8 cellular contexts compared by ENCODE assay signal in genomic region chr15:40569139-40569953, GRCh38. TPM values are rescaled to one million over a fixed set of nuclear protein-coding genes. Genes with fewer than 3 reads are reported as not detected.
DNase-seq lines count a peak whose midpoint lies in the region; ATAC-seq and TF ChIP-seq lines count a peak whose summit lies in the region.

TSS of gene RPUSD2 (plus strand) at chr15:40569299. CDS start at chr15:40569338, 39 bp downstream.

- H3K36me3 ChIP-seq in aorta (ENCODE audit: control insufficient read depth in 1 of 2, insufficient read depth in 2 of 2, low read length in 1 of 2): peaks cover 0 to 5% of the 10 kb centered on the region in 2 donors

- in situ Hi-C loops in astrocyte of the cerebellum (cut with HindIII; ENCODE audit: low sequenced_read_pairs): no loop called here

- H3K4me1 ChIP-seq in aorta (ENCODE audit: control insufficient read depth in 1 of 2, insufficient read depth in 2 of 2, low read length in 2 of 2): no peaks in the 10 kb centered on the region

- WGBS in aorta, 2 donors: 0 to 1% methylated on average over 60 to 61 of the region's 61 CpGs

- H3K27me3 ChIP-seq in aorta (ENCODE audit: control insufficient read depth in 1 of 2, insufficient read depth in 2 of 2, low read length in 1 of 2): no peaks in the 10 kb centered on the region

- intact Hi-C loops in aorta (cut with DNase I): loop anchor here in 1 of 2 donors (10.0 kb wide), 2 partner anchors 125 to 185 kb away; partner anchors contain the start of genes BAHD1 and RMDN3

- peak; percentile 89 for DNase-seq in GM10266 (ENCODE audit: extremely low spot score)
- peak; percentile 58 for DNase-seq in NCI-H2081 treated with DMSO at 0.1 percent for 48 hours (lab: John Stamatoyannopoulos, UW)
- peak; percentile 93 for DNase-seq in T-helper 9 cell
- DNase-seq in astrocyte of the cerebellum (ENCODE audit: low read depth): peak; percentile 73
- DNase-seq in hepatic stellate cell (ENCODE audit: low spot score): peak; percentile 97
- DNase-seq in renal cortical epithelial cell (ENCODE audit: low read depth): peak; percentile 80
- peak; percentile 96 to 98 for DNase-seq in aorta

- ATAC-seq in HG02870 (IDR thresholded peaks at IDR 0.05; ENCODE audit: unreplicated experiment) (peak; percentile 42), aorta (ENCODE audit: low FRiP score) (peak; percentile 93)

- H3K9me3 ChIP-seq in aorta (ENCODE audit: control insufficient read depth, low read length): no peaks in the 10 kb centered on the region

- TF ChIP-seq CTCF in GM10266 (IDR thresholded peaks at IDR 0.05; ENCODE audit: control insufficient read depth, insufficient read depth, low read depth, missing control alignments) (no peak), astrocyte of the cerebellum (IDR thresholded peaks at IDR 0.05; ENCODE audit: low read depth, low read length, missing control alignments) (no peak)

- H3K4me3 ChIP-seq in astrocyte of the cerebellum (ENCODE audit: low read depth, low read length) (peak within 1 kb of the TSS; percentile 94), aorta (ENCODE audit: low read length in 2 of 2) (peak within 1 kb of the TSS; percentile 51 to 89)

- H3K27ac ChIP-seq in aorta (ENCODE audit: low read depth in 1 of 2, low read length in 2 of 2): peak within 1 kb of the TSS in 1 of 2 donors; percentile 56

RNA-seq across cellular contexts. Expression of gene RPUSD2, which starts in this region (rescaled TPM):
- total RNA-seq in renal cortical epithelial cell (12.7 and 17.7 TPM in 2 replicates), aorta (1 to 10 TPM; 4.8 to 6.1 TPM)
- polyA plus RNA-seq in aorta: 1 to 10 TPM; 3.4 to 4.4 TPM
